8 cellular contexts compared by ENCODE assay signal in the genomic region with DNA sequence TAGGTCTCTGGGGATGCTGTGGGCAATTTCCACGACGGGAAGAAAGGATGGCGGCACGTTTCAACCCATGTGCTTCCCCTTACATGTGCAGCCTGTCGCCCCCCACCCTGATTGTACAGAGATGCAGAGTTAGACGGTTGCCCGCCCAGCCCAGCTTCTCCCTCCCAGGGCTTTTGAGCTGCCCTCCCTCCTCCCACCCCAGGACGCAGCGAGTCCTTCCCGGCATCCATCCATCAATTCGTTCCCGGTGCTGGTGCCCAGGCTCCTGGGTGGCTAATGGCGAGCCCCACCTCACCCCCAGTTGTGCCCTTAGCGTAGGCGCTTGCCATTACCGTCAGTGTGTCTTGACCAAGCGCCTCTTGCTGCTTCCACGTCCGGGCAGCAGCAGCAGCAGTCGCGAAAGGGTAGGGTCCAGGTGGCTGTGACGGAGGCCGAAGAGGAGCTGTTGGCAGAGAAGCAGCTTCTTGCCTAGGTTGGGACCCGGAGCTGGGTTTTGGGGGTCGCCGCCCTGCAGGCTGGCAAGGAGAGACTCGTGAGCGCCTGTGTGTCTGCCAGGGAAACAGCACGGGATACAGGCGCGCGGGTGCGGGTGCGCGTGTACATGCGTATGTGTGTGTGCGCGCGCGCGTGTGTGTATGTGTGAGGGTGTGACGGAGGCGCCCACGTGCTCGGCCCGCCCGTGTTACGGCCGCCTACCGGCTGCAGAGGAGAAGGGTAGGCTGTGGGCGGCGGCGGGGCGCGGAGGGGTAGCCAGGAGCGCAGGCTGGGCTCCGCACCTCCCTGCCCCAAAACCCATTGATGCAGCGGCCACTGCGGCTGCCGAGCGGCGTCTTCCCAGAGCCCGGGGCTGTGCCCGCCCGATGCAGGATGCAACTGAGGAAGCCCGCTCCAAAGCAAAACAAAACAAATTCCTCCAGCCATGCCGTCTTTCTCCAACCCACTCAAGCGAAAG. TPM values are rescaled to one million over a fixed set of nuclear protein-coding genes. Genes with fewer than 3 reads are reported as not detected.
A peak's percentile ranks its signal among the peaks of the same experiment; 100 is the strongest.
DNase-seq lines count a peak whose midpoint lies in the region; ATAC-seq and TF ChIP-seq lines count a peak whose summit lies in the region.

A gene (minus strand): TSS at position 609 of the 952 bp plus-strand sequence. CDS start 20,679 bp downstream, outside the sequence.

- no peak for TF ChIP-seq POLR2A in body of pancreas (IDR thresholded peaks at IDR 0.05)

- no peaks in the 10 kb centered on the region for H3K36me3 ChIP-seq in body of pancreas (replicated peaks in 1 of 2; ENCODE audit: insufficient read depth in 1 of 2, low read depth in 2 of 2)

- H3K27ac ChIP-seq in body of pancreas, result no peak within 1 kb of the TSS

- intact Hi-C loops in body of pancreas (cut with DNase I), result no loop called here
- intact Hi-C loops in sciatic nerve (cut with DNase I), result no loop called here

- H3K4me1 ChIP-seq in body of pancreas, result peaks cover 23% of the 10 kb centered on the region

- H3K27me3 ChIP-seq in body of pancreas, result peaks cover 0 to 22% of the 10 kb centered on the region in 2 donors

- TF ChIP-seq CTCF in body of pancreas (IDR thresholded peaks at IDR 0.05), result peak in 5 of 7 experiments; percentile 8 to 33 (median 24)

- WGBS in body of pancreas, 2 donors, result 1 to 2% methylated on average over 21 to 68 of the region's 68 CpGs

- POLR2A ChIA-PET in HEK293T (lab: Yijun Ruan, JAX), result interaction anchor here (0.8 to 1.6 kb wide), 7 partner anchors 8 to 119 kb away, joined by 3 to 7 read pairs (median 4); no protein-coding TSS in a partner anchor

- DNase-seq in C1 segment of cervical spinal cord (lab: John Stamatoyannopoulos, UW) (peak in 11 of 14 donors; percentile 20 to 94 (median 59)), HEK293T (ENCODE audit: extremely low spot score) (peak; percentile 82), NCI-H69 (lab: John Stamatoyannopoulos, UW) (peak; percentile 96), body of pancreas (peak; percentile 27 to 65 (median 38)), hypothalamus (lab: John Stamatoyannopoulos, UW) (peak; percentile 29 to 90 (median 72)), sciatic nerve (ENCODE audit: low spot score) (peak; percentile 58), GDM1 (lab: John Stamatoyannopoulos, UW) (no peak)
- no peak for DNase-seq in stimulated activated naive CD4-positive, alpha-beta T cell treated with Interleukin-2 at 50 U/mL for 16 hours (lab: John Stamatoyannopoulos, UW)

- CTCF ChIA-PET in HEK293T (lab: Yijun Ruan, JAX), result no interaction called here

- peak within 1 kb of the TSS in 1 of 2 donors; percentile 9 for H3K4me3 ChIP-seq in body of pancreas

- ATAC-seq in body of pancreas (peak; percentile 69), sciatic nerve (peak; percentile 70)

- no peaks in the 10 kb centered on the region for H3K9me3 ChIP-seq in body of pancreas

TF ChIP-seq in HEK293T, 16 proteins besides CTCF, POLR2A, EP300 and RAD21:
- TF ChIP-seq SUZ12 (IDR thresholded peaks at IDR 0.05) (no peak), HDGF (IDR thresholded peaks at IDR 0.05; ENCODE audit: borderline replicate concordance) (no peak), SP1 (IDR thresholded peaks at IDR 0.05) (no peak), CTBP1 (IDR thresholded peaks at IDR 0.05; ENCODE audit: borderline replicate concordance) (peak; percentile 60; the same call in 1 of the 2 replicates), ZNF384 (IDR thresholded peaks at IDR 0.05) (no peak), FOXA1 (IDR thresholded peaks at IDR 0.05) (no peak), FOXK2 (IDR thresholded peaks at IDR 0.05) (no peak), NFRKB (IDR thresholded peaks at IDR 0.05) (no peak), BHLHE40 (IDR thresholded peaks at IDR 0.05; ENCODE audit: borderline replicate concordance) (no peak), LEF1 (IDR thresholded peaks at IDR 0.05; ENCODE audit: borderline replicate concordance) (no peak), L3MBTL2 (conservative IDR thresholded peaks at IDR 0.05) (peak; percentile 95), FOXM1 (IDR thresholded peaks at IDR 0.05; ENCODE audit: borderline replicate concordance) (no peak), ELF4 (IDR thresholded peaks at IDR 0.05) (no peak; the same call in 1 of the 2 replicates), TARDBP (IDR thresholded peaks at IDR 0.05) (peak; percentile 56; the same call in 1 of the 2 replicates), ARNT (IDR thresholded peaks at IDR 0.05) (no peak)
- TF ChIP-seq, protein P1, sequence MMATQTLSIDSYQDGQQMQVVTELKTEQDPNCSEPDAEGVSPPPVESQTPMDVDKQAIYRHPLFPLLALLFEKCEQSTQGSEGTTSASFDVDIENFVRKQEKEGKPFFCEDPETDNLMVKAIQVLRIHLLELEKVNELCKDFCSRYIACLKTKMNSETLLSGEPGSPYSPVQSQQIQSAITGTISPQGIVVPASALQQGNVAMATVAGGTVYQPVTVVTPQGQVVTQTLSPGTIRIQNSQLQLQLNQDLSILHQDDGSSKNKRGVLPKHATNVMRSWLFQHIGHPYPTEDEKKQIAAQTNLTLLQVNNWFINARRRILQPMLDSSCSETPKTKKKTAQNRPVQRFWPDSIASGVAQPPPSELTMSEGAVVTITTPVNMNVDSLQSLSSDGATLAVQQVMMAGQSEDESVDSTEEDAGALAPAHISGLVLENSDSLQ (IDR thresholded peaks at IDR 0.05), result no peak
TF ChIP-seq in HEK293T: peak in this region for 3.

RNA-seq across cellular contexts. Expression of the gene that starts here (rescaled TPM):
- total RNA-seq in body of pancreas (not detected), sciatic nerve (0.58 TPM)

Comparison
In these comparisons a context has a peak if more than half of its experiments do, and no peak if none do; other contexts are left out.
1. Peak in DNase-seq and ATAC-seq in body of pancreas; RNA of the gene not detected or under 1 TPM.
2. Peak in DNase-seq and ATAC-seq in sciatic nerve; RNA of the gene not detected or under 1 TPM.
3. DNase-seq: peak in C1 segment of cervical spinal cord (11 of 14), HEK293T (single experiment), NCI-H69 (single experiment) and hypothalamus (51 of 51); none in GDM1 (single experiment) and stimulated activated naive CD4-positive, alpha-beta T cell treated with Interleukin-2 at 50 U/mL for 16 hours (single experiment).